Comparison of ENCODE assay signal across 29 cellular contexts in genomic region chr22:37629928-37630327, GRCh38. TPM values are rescaled to one million over a fixed set of nuclear protein-coding genes. Genes with fewer than 3 reads are reported as not detected.
DNase-seq lines count a peak whose midpoint lies in the region; ATAC-seq, FAIRE-seq and TF ChIP-seq lines count a peak whose summit lies in the region.
"Had no signal": no experiment of that assay in that cellular context is flagged by ENCODE, and none has a peak within 500 bp of the region (broad histone marks: within the 10 kb centered on the region; RNA-seq: fewer than 3 reads in every experiment).

No MANE protein-coding gene starts in this region.

- H4K20me1 ChIP-seq in HepG2 (ENCODE audit: insufficient read depth, low read length): no peaks in the 10 kb centered on the region

- H3K27me3 Mint-ChIP-seq in activated T-cell treated with anti-CD3 and anti-CD28 coated beads, Interleukin-2, amount 50 U/mL, for 24 hours: no peaks in the 10 kb centered on the region
- peaks cover 7% of the 10 kb centered on the region for H3K27me3 Mint-ChIP-seq in glutamatergic neuron (ENCODE audit: unreplicated experiment)

- intact Hi-C loops in HepG2 (cut with micrococcal nuclease; ENCODE audit: unreplicated experiment): no loop called here
- intact Hi-C loops in psoas muscle (cut with DNase I): no loop called here
- intact Hi-C loops in lower lobe of right lung (cut with DNase I): no loop called here

- H3K4me1 ChIP-seq in HepG2 (ENCODE audit: insufficient read depth, low read length): peaks cover 46% of the 10 kb centered on the region
- peaks cover 44% of the 10 kb centered on the region for H3K4me1 ChIP-seq in psoas muscle
- H3K4me1 ChIP-seq in lower lobe of right lung: peaks cover 60% of the 10 kb centered on the region

- TF ChIP-seq POLR2A in HepG2 (IDR thresholded peaks at IDR 0.05; ENCODE audit: insufficient read depth in 1 of 2, low read depth in 2 of 2, low read length in 2 of 2): no peak

- H3K4me2 ChIP-seq in HepG2 (ENCODE audit: low read depth, low read length): no peak overlapping the region

- H3K9me3 Mint-ChIP-seq in activated T-cell treated with anti-CD3 and anti-CD28 coated beads, Interleukin-2, amount 50 U/mL, for 24 hours: no peaks in the 10 kb centered on the region
- H3K9me3 Mint-ChIP-seq in glutamatergic neuron (ENCODE audit: unreplicated experiment): peaks cover 10% of the 10 kb centered on the region

- no peak overlapping the region for H3K4me3 Mint-ChIP-seq in activated T-cell treated with anti-CD3 and anti-CD28 coated beads, Interleukin-2, amount 50 U/mL, for 24 hours
- no peak overlapping the region for H3K4me3 Mint-ChIP-seq in glutamatergic neuron (ENCODE audit: unreplicated experiment)

- H3K4me1 Mint-ChIP-seq in activated T-cell treated with anti-CD3 and anti-CD28 coated beads, Interleukin-2, amount 50 U/mL, for 24 hours (ENCODE audit: low read depth): peaks cover 77% of the 10 kb centered on the region
- peaks cover 14% of the 10 kb centered on the region for H3K4me1 Mint-ChIP-seq in glutamatergic neuron (ENCODE audit: low read depth, unreplicated experiment)

- H3K79me2 ChIP-seq in HepG2 (ENCODE audit: insufficient read depth, low read length): no peaks in the 10 kb centered on the region

- CTCF ChIA-PET in RWPE1 (lab: Yijun Ruan, JAX) (no interaction called here), HepG2 (lab: Yijun Ruan, JAX; ENCODE audit: low intra/inter-chr PET ratio, low total read pairs) (no interaction called here)

- no peak for DNase-seq in activated T-cell treated with anti-CD3 and anti-CD28 coated beads, Interleukin-2, amount 50 U/mL, for 24 hours
- no peak for DNase-seq in activated T-cell treated with anti-CD3 and anti-CD28 coated beads for 4 hours
- DNase-seq in RWPE1 (ENCODE audit: low spot score): no peak
- DNase-seq in HepG2 (ENCODE audit: low spot score): no peak
- DNase-seq in glutamatergic neuron: no peak
- no peak for DNase-seq in globus pallidus (ENCODE audit: low spot score)
- no peak for DNase-seq in psoas muscle
- no peak for DNase-seq in lower lobe of right lung
- DNase-seq: KBM-7; MV-4-11; NCI-H1105; NCI-H1436 treated with DMSO at 0.1 percent for 48 hours; NCI-H187 treated with DMSO at 0.1 percent for 48 hours; NCI-H446; NCI-H524 treated with DMSO at 0.1 percent for 48 hours; NCI-H774; NK-92 treated with Interleukin-12 subunit alpha and Interleukin-12 subunit beta, amount 100 ng/mL, for 24 hours; PC-3; Right ventricle myocardium superior had no signal

- H3K36me3 Mint-ChIP-seq in activated T-cell treated with anti-CD3 and anti-CD28 coated beads, Interleukin-2, amount 50 U/mL, for 24 hours (ENCODE audit: low read depth): peaks cover 67% of the 10 kb centered on the region
- no peaks in the 10 kb centered on the region for H3K36me3 Mint-ChIP-seq in glutamatergic neuron (ENCODE audit: unreplicated experiment)

- no peak for FAIRE-seq in HepG2 (lab: Jason Lieb, UNC)
- FAIRE-seq: A204.1, D721Med had no signal

- TF ChIP-seq EP300 in HepG2 (IDR thresholded peaks at IDR 0.05; ENCODE audit: low read depth in 2 of 2, low read length in 2 of 2) (no peak), HepG2 (CRISPR knock-in tag; IDR thresholded peaks at IDR 0.05; ENCODE audit: borderline replicate concordance) (no peak)

- no TSS peak for BruUV-seq in HepG2 (replicated peaks; lab: Mats Ljungman, UMichigan)

- WGBS in HepG2 (ENCODE audit: low lambda C conversion rate): 83% methylated on average over 1 of the region's 10 CpGs
- 84 to 87% (median 85%) methylated on average over 10 of the region's 10 CpGs for WGBS in psoas muscle, 3 donors

- in situ Hi-C loops in HepG2 (cut with HindIII; ENCODE audit: extremely low pct_ligation_motif_present, low pct_unique_long_range_greater_than_20kb): no loop called here

- POLR2A ChIA-PET in RWPE1 (lab: Yijun Ruan, JAX; ENCODE audit: low non-redundant PET) (no interaction called here), HepG2 (lab: Yijun Ruan, JAX) (interaction anchor here (6.0 to 15.8 kb wide), 2 partner anchors 21 to 31 kb away, joined by 75 to 242 read pairs; partner anchors contain the start of genes GGA1 and PDXP)

- no peak for TF ChIP-seq CTCF in RWPE1 (conservative IDR thresholded peaks at IDR 0.05; ENCODE audit: low read depth)
- no peak for TF ChIP-seq CTCF in HepG2 (CRISPR knock-in tag; IDR thresholded peaks at IDR 0.05)
- no peak for TF ChIP-seq CTCF in glutamatergic neuron (IDR thresholded peaks at IDR 0.05; ENCODE audit: partially characterized antibody, unreplicated experiment)
- TF ChIP-seq CTCF in psoas muscle (IDR thresholded peaks at IDR 0.05): no peak
- no peak for TF ChIP-seq CTCF in lower lobe of right lung (IDR thresholded peaks at IDR 0.05)

- H3K27ac Mint-ChIP-seq in activated T-cell treated with anti-CD3 and anti-CD28 coated beads, Interleukin-2, amount 50 U/mL, for 24 hours: peak overlapping the region; percentile 22
- H3K27ac Mint-ChIP-seq in glutamatergic neuron (ENCODE audit: unreplicated experiment): no peak overlapping the region

- ATAC-seq in HepG2 (no peak), psoas muscle (no peak), lower lobe of right lung (no peak)
- ATAC-seq: HCT116, PC-3 had no signal

- H2AFZ ChIP-seq in HepG2 (ENCODE audit: low read length): no peak overlapping the region

- no peak for TF ChIP-seq RAD21 in HepG2 (CRISPR knock-in tag; IDR thresholded peaks at IDR 0.05)

- no peak overlapping the region for H3K4me3 ChIP-seq in HepG2 (replicated peaks in 1 of 3; ENCODE audit: insufficient read depth in 1 of 3, low read depth in 2 of 3, low read length in 3 of 3)
- no peak overlapping the region for H3K4me3 ChIP-seq in psoas muscle
- H3K4me3 ChIP-seq in lower lobe of right lung: no peak overlapping the region
- H3K4me3 ChIP-seq: SJSA1 had no signal

- H3K27me3 ChIP-seq in HepG2 (ENCODE audit: control insufficient read depth in 1 of 2, insufficient read depth in 2 of 2, low read length in 2 of 2) (no peaks in the 10 kb centered on the region), psoas muscle (ENCODE audit: insufficient read depth in 3 of 3, low read length in 2 of 3) (no peaks in the 10 kb centered on the region), lower lobe of right lung (ENCODE audit: low read depth) (no peaks in the 10 kb centered on the region)
- H3K27me3 ChIP-seq: SJSA1 had no signal

- H3K27ac ChIP-seq in RWPE1: peak overlapping the region; percentile 27
- no peak overlapping the region for H3K27ac ChIP-seq in HepG2 (ENCODE audit: extremely low read length, insufficient read depth, low read length)
- H3K27ac ChIP-seq in psoas muscle: no peak overlapping the region
- no peak overlapping the region for H3K27ac ChIP-seq in lower lobe of right lung
- H3K27ac ChIP-seq: C4-2B, SJSA1 had no signal

- H3K9me3 ChIP-seq in HepG2 (ENCODE audit: low read length): no peaks in the 10 kb centered on the region
- H3K9me3 ChIP-seq in psoas muscle: no peaks in the 10 kb centered on the region
- H3K9me3 ChIP-seq in lower lobe of right lung: no peaks in the 10 kb centered on the region
- H3K9me3 ChIP-seq: SJSA1 had no signal

- H3K9ac ChIP-seq in HepG2 (ENCODE audit: insufficient read depth, low read depth, low read length): no peak overlapping the region

- H3K36me3 ChIP-seq in HepG2 (replicated peaks in 1 of 2; ENCODE audit: control insufficient read depth in 1 of 2, insufficient read depth in 2 of 2, low read length in 2 of 2) (peaks cover 2 to 5% of the 10 kb centered on the region in 2 experiments; a peak in 3 of 5 replicates), psoas muscle (ENCODE audit: insufficient read depth in 1 of 2, low read depth in 1 of 2) (peaks cover 0 to 60% of the 10 kb centered on the region in 2 donors), lower lobe of right lung (peaks cover 63% of the 10 kb centered on the region)

RNA-seq across cellular contexts. Expression of gene SH3BP1, which starts 9.5 kb away (rescaled TPM):
- 8.4 and 9.4 TPM in 2 replicates for total RNA-seq in HepG2 (2016; rRNA removed; fragmentation: Illumina TruSeq; extraction: Trizol)
- 5.6 and 6.0 TPM in 2 replicates for total RNA-seq in HepG2 (2016; cell fraction: cytosol; rRNA removed; fragmentation: Illumina TruSeq; extraction: Trizol; ENCODE audit: low read depth)
- total RNA-seq in HepG2 (2016; cell fraction: insoluble cytoplasmic fraction; rRNA removed; fragmentation: Illumina TruSeq; extraction: Trizol): 6.3 and 8.5 TPM in 2 replicates
- total RNA-seq in HepG2 (2016; cell fraction: membrane; rRNA removed; fragmentation: Illumina TruSeq; extraction: Trizol): 9.2 and 11.0 TPM in 2 replicates
- 6.6 and 9.5 TPM in 2 replicates for total RNA-seq in HepG2 (2016; cell fraction: nucleus; rRNA removed; fragmentation: Illumina TruSeq; extraction: Trizol)
- polyA plus RNA-seq in HepG2 (2011; rRNA removed): 15.7 and 18.5 TPM in 2 replicates
- 7.3 and 12.2 TPM in 2 replicates for polyA plus RNA-seq in HepG2 (2011; cell fraction: cytosol; rRNA removed)
- polyA plus RNA-seq in HepG2 (2011; cell fraction: nucleus; rRNA removed): 56.4 and 86.5 TPM in 2 replicates
- 23.6 and 27.1 TPM in 2 replicates for polyA plus RNA-seq in HepG2 (2012)
- polyA plus RNA-seq in HepG2 (2016; cell fraction: cytosol; fragmentation: Illumina TruSeq; extraction: Trizol; ENCODE audit: low read depth): 7.5 and 7.7 TPM in 2 replicates
- 11.5 and 13.3 TPM in 2 replicates for polyA plus RNA-seq in HepG2 (2016; cell fraction: insoluble cytoplasmic fraction; fragmentation: Illumina TruSeq; extraction: Trizol; ENCODE audit: low read depth)
- 12.3 and 13.5 TPM in 2 replicates for polyA plus RNA-seq in HepG2 (2016; cell fraction: membrane; fragmentation: Illumina TruSeq; extraction: Trizol; ENCODE audit: low read depth)
- polyA plus RNA-seq in HepG2 (2016; cell fraction: nucleus; fragmentation: Illumina TruSeq; extraction: Trizol; ENCODE audit: insufficient read depth, low read depth): 17.9 and 27.8 TPM in 2 replicates
- 1.6 and 9.8 TPM in 2 replicates for polyA minus RNA-seq in HepG2 (2011; rRNA and poly(A)+ RNA removed; ENCODE audit: low replicate concordance)
- 6.4 and 9.8 TPM in 2 replicates for polyA minus RNA-seq in HepG2 (2011; cell fraction: cytosol; rRNA and poly(A)+ RNA removed)
- 7.9 and 15.4 TPM in 2 replicates for polyA minus RNA-seq in HepG2 (2011; cell fraction: nucleus; rRNA and poly(A)+ RNA removed)
- total RNA-seq in glutamatergic neuron (ENCODE audit: unreplicated experiment): 12.7 TPM
- total RNA-seq in psoas muscle: 1 to 10 TPM; 1.4 to 2.4 (median 1.9) TPM
- under 1 TPM; 0.20 to 0.64 (median 0.34) TPM for polyA plus RNA-seq in psoas muscle
- 34.8 TPM for total RNA-seq in lower lobe of right lung

RNA-seq across cellular contexts. Expression of gene GGA1, which starts 21.3 kb away (rescaled TPM):
- total RNA-seq in HepG2 (2016; rRNA removed; fragmentation: Illumina TruSeq; extraction: Trizol): 16.0 and 29.1 TPM in 2 replicates
- total RNA-seq in HepG2 (2016; cell fraction: cytosol; rRNA removed; fragmentation: Illumina TruSeq; extraction: Trizol; ENCODE audit: low read depth): 16.1 and 18.1 TPM in 2 replicates
- 13.7 and 32.9 TPM in 2 replicates for total RNA-seq in HepG2 (2016; cell fraction: insoluble cytoplasmic fraction; rRNA removed; fragmentation: Illumina TruSeq; extraction: Trizol)
- 22.2 and 24.3 TPM in 2 replicates for total RNA-seq in HepG2 (2016; cell fraction: membrane; rRNA removed; fragmentation: Illumina TruSeq; extraction: Trizol)
- total RNA-seq in HepG2 (2016; cell fraction: nucleus; rRNA removed; fragmentation: Illumina TruSeq; extraction: Trizol): 34.3 and 44.4 TPM in 2 replicates
- polyA plus RNA-seq in HepG2 (2011; rRNA removed): 87.2 and 103 TPM in 2 replicates
- polyA plus RNA-seq in HepG2 (2011; cell fraction: cytosol; rRNA removed): 22.6 and 34.6 TPM in 2 replicates
- polyA plus RNA-seq in HepG2 (2011; cell fraction: nucleus; rRNA removed): 436 and 489 TPM in 2 replicates
- 51.1 and 57.0 TPM in 2 replicates for polyA plus RNA-seq in HepG2 (2012)
- polyA plus RNA-seq in HepG2 (2016; cell fraction: cytosol; fragmentation: Illumina TruSeq; extraction: Trizol; ENCODE audit: low read depth): 4.7 and 5.0 TPM in 2 replicates
- 13.0 and 17.9 TPM in 2 replicates for polyA plus RNA-seq in HepG2 (2016; cell fraction: insoluble cytoplasmic fraction; fragmentation: Illumina TruSeq; extraction: Trizol; ENCODE audit: low read depth)
- 11.4 and 12.2 TPM in 2 replicates for polyA plus RNA-seq in HepG2 (2016; cell fraction: membrane; fragmentation: Illumina TruSeq; extraction: Trizol; ENCODE audit: low read depth)
- polyA plus RNA-seq in HepG2 (2016; cell fraction: nucleus; fragmentation: Illumina TruSeq; extraction: Trizol; ENCODE audit: insufficient read depth, low read depth): 138 and 147 TPM in 2 replicates
- 31.3 and 75.9 TPM in 2 replicates for polyA minus RNA-seq in HepG2 (2011; rRNA and poly(A)+ RNA removed; ENCODE audit: low replicate concordance)
- polyA minus RNA-seq in HepG2 (2011; cell fraction: cytosol; rRNA and poly(A)+ RNA removed): 15.5 and 19.6 TPM in 2 replicates
- 83.2 and 84.5 TPM in 2 replicates for polyA minus RNA-seq in HepG2 (2011; cell fraction: nucleus; rRNA and poly(A)+ RNA removed)
- 104 TPM for total RNA-seq in glutamatergic neuron (ENCODE audit: unreplicated experiment)
- total RNA-seq in psoas muscle: 10 to 100 TPM; 31.9 to 37.2 (median 33.1) TPM
- polyA plus RNA-seq in psoas muscle: 10 to 100 TPM; 30.2 to 39.4 (median 39.4) TPM
- total RNA-seq in lower lobe of right lung: 64.8 TPM

RNA-seq across cellular contexts. Expression of gene PDXP, which starts 28.6 kb away (rescaled TPM):
- 46.1 and 58.2 TPM in 2 replicates for total RNA-seq in HepG2 (2016; rRNA removed; fragmentation: Illumina TruSeq; extraction: Trizol)
- 62.9 and 64.6 TPM in 2 replicates for total RNA-seq in HepG2 (2016; cell fraction: cytosol; rRNA removed; fragmentation: Illumina TruSeq; extraction: Trizol; ENCODE audit: low read depth)
- 45.3 and 56.4 TPM in 2 replicates for total RNA-seq in HepG2 (2016; cell fraction: insoluble cytoplasmic fraction; rRNA removed; fragmentation: Illumina TruSeq; extraction: Trizol)
- total RNA-seq in HepG2 (2016; cell fraction: membrane; rRNA removed; fragmentation: Illumina TruSeq; extraction: Trizol): 118 and 121 TPM in 2 replicates
- 25.4 and 29.3 TPM in 2 replicates for total RNA-seq in HepG2 (2016; cell fraction: nucleus; rRNA removed; fragmentation: Illumina TruSeq; extraction: Trizol)
- polyA plus RNA-seq in HepG2 (2011; rRNA removed): 70.6 and 85.3 TPM in 2 replicates
- 84.8 and 95.4 TPM in 2 replicates for polyA plus RNA-seq in HepG2 (2011; cell fraction: cytosol; rRNA removed)
- 35.1 and 40.0 TPM in 2 replicates for polyA plus RNA-seq in HepG2 (2011; cell fraction: nucleus; rRNA removed)
- 56.1 and 70.1 TPM in 2 replicates for polyA plus RNA-seq in HepG2 (2012)
- polyA plus RNA-seq in HepG2 (2016; cell fraction: cytosol; fragmentation: Illumina TruSeq; extraction: Trizol; ENCODE audit: low read depth): 91.9 and 92.3 TPM in 2 replicates
- polyA plus RNA-seq in HepG2 (2016; cell fraction: insoluble cytoplasmic fraction; fragmentation: Illumina TruSeq; extraction: Trizol; ENCODE audit: low read depth): 62.2 and 67.0 TPM in 2 replicates
- polyA plus RNA-seq in HepG2 (2016; cell fraction: membrane; fragmentation: Illumina TruSeq; extraction: Trizol; ENCODE audit: low read depth): 136 and 141 TPM in 2 replicates
- 55.6 and 56.4 TPM in 2 replicates for polyA plus RNA-seq in HepG2 (2016; cell fraction: nucleus; fragmentation: Illumina TruSeq; extraction: Trizol; ENCODE audit: insufficient read depth, low read depth)
- polyA minus RNA-seq in HepG2 (2011; rRNA and poly(A)+ RNA removed; ENCODE audit: low replicate concordance): 51.1 and 129 TPM in 2 replicates
- polyA minus RNA-seq in HepG2 (2011; cell fraction: cytosol; rRNA and poly(A)+ RNA removed): 45.3 and 51.1 TPM in 2 replicates
- polyA minus RNA-seq in HepG2 (2011; cell fraction: nucleus; rRNA and poly(A)+ RNA removed): 11.2 and 19.6 TPM in 2 replicates
- 88.1 TPM for total RNA-seq in glutamatergic neuron (ENCODE audit: unreplicated experiment)
- total RNA-seq in psoas muscle: 10 to 100 TPM in 3 of 4 donors, 1 to 10 TPM in 1; 9.0 to 13.0 (median 12.3) TPM
- polyA plus RNA-seq in psoas muscle: 10 to 100 TPM in 2 of 3 donors, 1 to 10 TPM in 1; 9.8 to 37.9 (median 24.4) TPM
- 3.9 TPM for total RNA-seq in lower lobe of right lung

RNA-seq across cellular contexts. Expression of gene LGALS1, which starts 45.5 kb away (rescaled TPM):
- total RNA-seq in HepG2 (2016; rRNA removed; fragmentation: Illumina TruSeq; extraction: Trizol) (103 and 124 TPM in 2 replicates), glutamatergic neuron (ENCODE audit: unreplicated experiment) (50.7 TPM), psoas muscle (1,000 to 10,000 TPM in 1 of 4 donors, 100 to 1,000 TPM in 3; 434 to 1,013 (median 908) TPM), lower lobe of right lung (425 TPM)
- 57.9 and 62.2 TPM in 2 replicates for total RNA-seq in HepG2 (2016; cell fraction: cytosol; rRNA removed; fragmentation: Illumina TruSeq; extraction: Trizol; ENCODE audit: low read depth)
- total RNA-seq in HepG2 (2016; cell fraction: insoluble cytoplasmic fraction; rRNA removed; fragmentation: Illumina TruSeq; extraction: Trizol): 112 and 139 TPM in 2 replicates
- 82.6 and 91.4 TPM in 2 replicates for total RNA-seq in HepG2 (2016; cell fraction: membrane; rRNA removed; fragmentation: Illumina TruSeq; extraction: Trizol)
- total RNA-seq in HepG2 (2016; cell fraction: nucleus; rRNA removed; fragmentation: Illumina TruSeq; extraction: Trizol): 41.9 and 43.3 TPM in 2 replicates
- polyA plus RNA-seq in HepG2 (2011; rRNA removed) (858 and 969 TPM in 2 replicates), psoas muscle (1,000 to 10,000 TPM in 2 of 3 donors, 100 to 1,000 TPM in 1; 717 to 1,817 (median 1,077) TPM)
- 832 and 1,201 TPM in 2 replicates for polyA plus RNA-seq in HepG2 (2011; cell fraction: cytosol; rRNA removed)
- polyA plus RNA-seq in HepG2 (2011; cell fraction: nucleus; rRNA removed): 345 and 371 TPM in 2 replicates
- polyA plus RNA-seq in HepG2 (2012): 159 and 278 TPM in 2 replicates
- polyA plus RNA-seq in HepG2 (2016; cell fraction: cytosol; fragmentation: Illumina TruSeq; extraction: Trizol; ENCODE audit: low read depth): 67.7 and 71.5 TPM in 2 replicates
- polyA plus RNA-seq in HepG2 (2016; cell fraction: insoluble cytoplasmic fraction; fragmentation: Illumina TruSeq; extraction: Trizol; ENCODE audit: low read depth): 127 and 134 TPM in 2 replicates
- polyA plus RNA-seq in HepG2 (2016; cell fraction: membrane; fragmentation: Illumina TruSeq; extraction: Trizol; ENCODE audit: low read depth): 86.0 and 88.7 TPM in 2 replicates
- polyA plus RNA-seq in HepG2 (2016; cell fraction: nucleus; fragmentation: Illumina TruSeq; extraction: Trizol; ENCODE audit: insufficient read depth, low read depth): 73.5 and 82.4 TPM in 2 replicates
- polyA minus RNA-seq in HepG2 (2011; rRNA and poly(A)+ RNA removed; ENCODE audit: low replicate concordance): 698 and 901 TPM in 2 replicates
- 108 and 111 TPM in 2 replicates for polyA minus RNA-seq in HepG2 (2011; cell fraction: cytosol; rRNA and poly(A)+ RNA removed)
- polyA minus RNA-seq in HepG2 (2011; cell fraction: nucleus; rRNA and poly(A)+ RNA removed): 36.1 and 40.8 TPM in 2 replicates

RNA-seq across cellular contexts. Expression of gene LGALS2, which starts 50.0 kb away (rescaled TPM):
- total RNA-seq in HepG2 (2016; rRNA removed; fragmentation: Illumina TruSeq; extraction: Trizol) (43.4 and 56.0 TPM in 2 replicates), glutamatergic neuron (ENCODE audit: unreplicated experiment) (not detected), psoas muscle (not detected), lower lobe of right lung (1.9 TPM)
- 30.8 and 33.0 TPM in 2 replicates for total RNA-seq in HepG2 (2016; cell fraction: cytosol; rRNA removed; fragmentation: Illumina TruSeq; extraction: Trizol; ENCODE audit: low read depth)
- total RNA-seq in HepG2 (2016; cell fraction: insoluble cytoplasmic fraction; rRNA removed; fragmentation: Illumina TruSeq; extraction: Trizol): 39.7 and 64.4 TPM in 2 replicates
- total RNA-seq in HepG2 (2016; cell fraction: membrane; rRNA removed; fragmentation: Illumina TruSeq; extraction: Trizol): 19.3 and 21.2 TPM in 2 replicates
- total RNA-seq in HepG2 (2016; cell fraction: nucleus; rRNA removed; fragmentation: Illumina TruSeq; extraction: Trizol): 9.7 and 10.9 TPM in 2 replicates
- polyA plus RNA-seq in HepG2 (2011; rRNA removed) (32.5 and 56.1 TPM in 2 replicates), psoas muscle (under 1 TPM in 2 of 3 donors, not detected in 1; 0.06 to 0.35 TPM)
- 32.1 and 47.7 TPM in 2 replicates for polyA plus RNA-seq in HepG2 (2011; cell fraction: cytosol; rRNA removed)
- 5.1 and 7.9 TPM in 2 replicates for polyA plus RNA-seq in HepG2 (2011; cell fraction: nucleus; rRNA removed)
- 54.6 and 60.7 TPM in 2 replicates for polyA plus RNA-seq in HepG2 (2012)
- 30.1 and 38.1 TPM in 2 replicates for polyA plus RNA-seq in HepG2 (2016; cell fraction: cytosol; fragmentation: Illumina TruSeq; extraction: Trizol; ENCODE audit: low read depth)
- 59.5 and 62.8 TPM in 2 replicates for polyA plus RNA-seq in HepG2 (2016; cell fraction: insoluble cytoplasmic fraction; fragmentation: Illumina TruSeq; extraction: Trizol; ENCODE audit: low read depth)
- 14.5 and 18.2 TPM in 2 replicates for polyA plus RNA-seq in HepG2 (2016; cell fraction: membrane; fragmentation: Illumina TruSeq; extraction: Trizol; ENCODE audit: low read depth)
- 20.3 and 23.8 TPM in 2 replicates for polyA plus RNA-seq in HepG2 (2016; cell fraction: nucleus; fragmentation: Illumina TruSeq; extraction: Trizol; ENCODE audit: insufficient read depth, low read depth)
- polyA minus RNA-seq in HepG2 (2011; rRNA and poly(A)+ RNA removed; ENCODE audit: low replicate concordance): 3.2 TPM in 1 of 2 replicates, not detected in the other
- 2.0 TPM in 2 replicates for polyA minus RNA-seq in HepG2 (2011; cell fraction: cytosol; rRNA and poly(A)+ RNA removed)
- 1.9 TPM in 1 of 2 replicates, not detected in the other for polyA minus RNA-seq in HepG2 (2011; cell fraction: nucleus; rRNA and poly(A)+ RNA removed)
- total RNA-seq: H4, HT1080, LHCN-M2, MCF 10A, PC-3, Right ventricle myocardium superior, SJSA1 had no signal
- polyA plus RNA-seq: AG04450 had no signal
